ENCODE assay signal across 9 cellular contexts in the genomic region with DNA sequence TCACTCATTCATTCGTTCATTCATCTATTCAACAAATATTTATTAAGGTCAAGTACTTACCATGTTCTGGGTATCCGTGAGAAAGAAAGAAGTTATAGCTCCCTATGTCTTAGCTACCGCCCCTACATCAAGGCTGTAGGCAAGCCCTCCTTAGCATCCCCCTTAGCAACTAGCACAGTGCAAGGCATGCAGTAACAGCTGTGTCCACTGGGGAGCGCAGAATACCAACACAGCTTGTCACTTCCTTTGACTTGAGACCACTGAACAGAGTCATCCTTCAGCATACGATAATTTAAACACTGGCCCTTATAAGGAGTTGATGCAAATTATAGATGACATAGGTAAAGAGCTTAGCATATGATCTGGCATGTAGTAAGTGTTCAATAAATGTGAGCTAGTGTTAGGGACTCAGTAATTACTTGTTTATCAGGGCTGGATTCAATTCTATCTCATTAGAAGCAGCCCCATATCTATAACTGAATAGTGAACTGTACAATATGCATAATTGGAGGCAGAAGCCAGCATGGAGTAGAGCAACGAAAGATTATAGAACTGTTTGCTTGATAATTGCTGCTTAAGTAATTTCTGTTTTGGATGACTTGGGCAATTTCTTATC. TPM values are rescaled to one million over a fixed set of nuclear protein-coding genes. Genes with fewer than 3 reads are reported as not detected.
DNase-seq lines count a peak whose midpoint lies in the region; ATAC-seq and TF ChIP-seq lines count a peak whose summit lies in the region.
"Had no signal": no experiment of that assay in that cellular context is flagged by ENCODE, and none has a peak within 500 bp of the region (broad histone marks: within the 10 kb centered on the region; RNA-seq: fewer than 3 reads in every experiment).

No MANE protein-coding gene starts in this region.

- H3K36me3 ChIP-seq in OCI-LY3 (replicated peaks; ENCODE audit: low read depth, low read length) (no peaks in the 10 kb centered on the region), psoas muscle (ENCODE audit: insufficient read depth in 1 of 2, low read depth in 1 of 2) (no peaks in the 10 kb centered on the region)

- no peaks in the 10 kb centered on the region for H3K27me3 Mint-ChIP-seq in activated T-helper 2 cell treated with anti-CD3 and anti-CD28 coated beads, Interferon-gamma antibody, Interleukin-2, Interleukin-4, amounts not matched to agents 10 μg/mL and 5 μg/mL and 100 μg/mL, durations not matched to agents 14 hours and 24 hours and 36 hours (ENCODE audit: low read depth)

- H3K4me2 ChIP-seq in OCI-LY3 (ENCODE audit: low read length) = no peak overlapping the region

- H3K27me3 ChIP-seq in OCI-LY3 (ENCODE audit: low read depth, low read length) (peaks cover 14% of the 10 kb centered on the region), psoas muscle (ENCODE audit: insufficient read depth in 3 of 3, low read length in 2 of 3) (no peaks in the 10 kb centered on the region)

- ATAC-seq in GM18502 (IDR thresholded peaks at IDR 0.05; ENCODE audit: poor library complexity, unreplicated experiment) (peak; percentile 96), HG03097 (IDR thresholded peaks at IDR 0.05; ENCODE audit: low FRiP score, unreplicated experiment) (peak; percentile 73), psoas muscle (no peak), HG03565 (IDR thresholded peaks at IDR 0.05; ENCODE audit: unreplicated experiment) (no peak)

- H3K9me3 ChIP-seq in OCI-LY3 (ENCODE audit: insufficient read depth, low read length) (no peaks in the 10 kb centered on the region), psoas muscle (no peaks in the 10 kb centered on the region)

- no peak overlapping the region for H3K4me3 Mint-ChIP-seq in activated T-helper 2 cell treated with anti-CD3 and anti-CD28 coated beads, Interferon-gamma antibody, Interleukin-2, Interleukin-4, amounts not matched to agents 10 μg/mL and 5 μg/mL and 100 μg/mL, durations not matched to agents 14 hours and 24 hours and 36 hours (ENCODE audit: low read depth)

- no peak overlapping the region for H3K27ac Mint-ChIP-seq in activated T-helper 2 cell treated with anti-CD3 and anti-CD28 coated beads, Interferon-gamma antibody, Interleukin-2, Interleukin-4, amounts not matched to agents 10 μg/mL and 5 μg/mL and 100 μg/mL, durations not matched to agents 14 hours and 24 hours and 36 hours

- intact Hi-C loops in activated T-helper 2 cell treated with anti-CD3 and anti-CD28 coated beads, Interferon-gamma antibody, Interleukin-2, Interleukin-4, amounts not matched to agents 10 μg/mL and 5 μg/mL and 100 μg/mL, durations not matched to agents 14 hours and 24 hours and 36 hours (cut with micrococcal nuclease) = loop anchor here (1.0 to 5.0 kb wide), 2 partner anchors 98 to 147 kb away; no protein-coding TSS in a partner anchor
- intact Hi-C loops in psoas muscle (cut with DNase I) = no loop called here

- H3K4me1 ChIP-seq in OCI-LY3 (ENCODE audit: low read length) (no peaks in the 10 kb centered on the region), psoas muscle (no peaks in the 10 kb centered on the region)

- DNase-seq in AG08395 (ENCODE audit: low spot score) (peak; percentile 59), glomerular endothelial cell (ENCODE audit: extremely low read depth, low read depth, low spot score) (peak; percentile 29), psoas muscle (peak; percentile 43 to 57)
- peak; percentile 17 for DNase-seq in activated T-helper 2 cell treated with anti-CD3 and anti-CD28 coated beads, Interferon-gamma antibody, Interleukin-2, Interleukin-4, amounts not matched to agents 10 μg/mL and 5 μg/mL and 100 μg/mL, durations not matched to agents 14 hours and 24 hours and 36 hours (ENCODE audit: low spot score)

- H4K20me1 ChIP-seq in OCI-LY3 (ENCODE audit: insufficient read depth, low read length) = no peaks in the 10 kb centered on the region

- no peaks in the 10 kb centered on the region for H3K4me1 Mint-ChIP-seq in activated T-helper 2 cell treated with anti-CD3 and anti-CD28 coated beads, Interferon-gamma antibody, Interleukin-2, Interleukin-4, amounts not matched to agents 10 μg/mL and 5 μg/mL and 100 μg/mL, durations not matched to agents 14 hours and 24 hours and 36 hours (ENCODE audit: low read depth)

- H3K79me2 ChIP-seq in OCI-LY3 (ENCODE audit: low read length) = no peaks in the 10 kb centered on the region

- no peak overlapping the region for H3K9ac ChIP-seq in OCI-LY3 (ENCODE audit: low read length)

- H3K36me3 Mint-ChIP-seq in activated T-helper 2 cell treated with anti-CD3 and anti-CD28 coated beads, Interferon-gamma antibody, Interleukin-2, Interleukin-4, amounts not matched to agents 10 μg/mL and 5 μg/mL and 100 μg/mL, durations not matched to agents 14 hours and 24 hours and 36 hours (ENCODE audit: low read depth) = no peaks in the 10 kb centered on the region

- H3K4me3 ChIP-seq in OCI-LY3 (ENCODE audit: low read length) = no peak overlapping the region
- H3K4me3 ChIP-seq in psoas muscle = no peak overlapping the region

- H2AFZ ChIP-seq in OCI-LY3 (ENCODE audit: low read depth, low read length) = no peak overlapping the region

- TF ChIP-seq CTCF in OCI-LY3 (IDR thresholded peaks at IDR 0.05; ENCODE audit: low read depth, low read length) (peak; percentile 71), psoas muscle (IDR thresholded peaks at IDR 0.05) (peak; percentile 58)

- WGBS in psoas muscle, 3 donors = 13 to 16% (median 14%) methylated on average over 6 of the region's 6 CpGs

- no peaks in the 10 kb centered on the region for H3K9me3 Mint-ChIP-seq in activated T-helper 2 cell treated with anti-CD3 and anti-CD28 coated beads, Interferon-gamma antibody, Interleukin-2, Interleukin-4, amounts not matched to agents 10 μg/mL and 5 μg/mL and 100 μg/mL, durations not matched to agents 14 hours and 24 hours and 36 hours

- no peak overlapping the region for H3K27ac ChIP-seq in OCI-LY3 (ENCODE audit: low read length)
- no peak overlapping the region for H3K27ac ChIP-seq in psoas muscle

RNA-seq across cellular contexts. Expression of a gene that starts 8.7 kb away (rescaled TPM):
- total RNA-seq in activated T-helper 2 cell treated with anti-CD3 and anti-CD28 coated beads, Interferon-gamma antibody, Interleukin-2, Interleukin-4, amounts not matched to agents 10 μg/mL and 5 μg/mL and 100 μg/mL, durations not matched to agents 14 hours and 24 hours and 36 hours = not detected in 2 replicates
- not detected in 2 replicates for total RNA-seq in glomerular endothelial cell
- not detected for total RNA-seq in psoas muscle
- polyA plus RNA-seq in psoas muscle = not detected

RNA-seq across cellular contexts. Expression of a gene that starts 46.1 kb away (rescaled TPM):
- total RNA-seq in activated T-helper 2 cell treated with anti-CD3 and anti-CD28 coated beads, Interferon-gamma antibody, Interleukin-2, Interleukin-4, amounts not matched to agents 10 μg/mL and 5 μg/mL and 100 μg/mL, durations not matched to agents 14 hours and 24 hours and 36 hours = not detected in 2 replicates
- total RNA-seq in glomerular endothelial cell (not detected in 2 replicates), psoas muscle (not detected)
- polyA plus RNA-seq in psoas muscle = not detected
- total RNA-seq: temporal lobe had no signal

Comparison
In these comparisons a context has a peak if more than half of its experiments do, and no peak if none do; other contexts are left out.
1. ATAC-seq: peak in GM18502 (single experiment) and HG03097 (single experiment); none in psoas muscle (0 of 4) and HG03565 (single experiment).
2. Peak in every context shown above with its lines, with median percentiles within 50 percentile points of each other: DNase-seq.